In genomic region chr9:125822902-125823301, GRCh38 we compare ENCODE assay signal across 1 cellular context.
TF ChIP-seq lines count a peak whose summit lies in the region.

No MANE protein-coding gene starts in this region.

TF ChIP-seq in SK-N-SH treated with all-trans-retinoic acid at 6 μM for 48 hours, 23 proteins besides CTCF, POLR2A, EP300 and RAD21 (continued from another document):
- TF ChIP-seq TSHZ2 (CRISPR knock-in tag; IDR thresholded peaks at IDR 0.05): no peak
- TF ChIP-seq ZNF70 (CRISPR knock-in tag; IDR thresholded peaks at IDR 0.05): no peak
- TF ChIP-seq ZNF8 (CRISPR knock-in tag; IDR thresholded peaks at IDR 0.05): no peak
TF ChIP-seq in SK-N-SH treated with all-trans-retinoic acid at 6 μM for 48 hours: peak in this region for 0.
